In genomic region chr11:130894322-130895025, GRCh38 we compare ENCODE assay signal across 8 cellular contexts. TPM values are rescaled to one million over a fixed set of nuclear protein-coding genes. Genes with fewer than 3 reads are reported as not detected.
A peak's percentile ranks its signal among the peaks of the same experiment; 100 is the strongest.
DNase-seq lines count a peak whose midpoint lies in the region; ATAC-seq, FAIRE-seq and TF ChIP-seq lines count a peak whose summit lies in the region.

No MANE protein-coding gene starts in this region.

- H3K36me3 Mint-ChIP-seq in osteocyte (ENCODE audit: unreplicated experiment): peaks cover 37% of the 10 kb centered on the region

- H3K9me3 ChIP-seq in DND-41 (ENCODE audit: insufficient read depth, low read length, severe bottlenecking): no peaks in the 10 kb centered on the region

- H3K9me3 Mint-ChIP-seq in osteocyte (ENCODE audit: unreplicated experiment): no peaks in the 10 kb centered on the region

- H3K27ac Mint-ChIP-seq in osteocyte (ENCODE audit: unreplicated experiment): no peak overlapping the region

- ATAC-seq in DND-41 (ENCODE audit: insufficient read depth, low read depth) (peak; percentile 94), GM21723 (IDR thresholded peaks at IDR 0.05; ENCODE audit: unreplicated experiment) (peak; percentile 97)

- no peak overlapping the region for H3K4me3 ChIP-seq in DND-41 (ENCODE audit: low read depth in 1 of 2, low read length in 2 of 2)

- H3K9ac ChIP-seq in DND-41 (ENCODE audit: low read depth, low read length): no peak overlapping the region

- H3K4me3 Mint-ChIP-seq in osteocyte (ENCODE audit: unreplicated experiment): no peak overlapping the region

- H4K20me1 ChIP-seq in DND-41 (ENCODE audit: insufficient read depth, low read length): 0 out of 2 replicates have a peak, but pooled peaks cover 7% of the 10 kb centered on the region

- H3K4me1 Mint-ChIP-seq in osteocyte (ENCODE audit: unreplicated experiment): peaks cover 4% of the 10 kb centered on the region

- no peak overlapping the region for H3K27ac ChIP-seq in DND-41 (ENCODE audit: low read length)

- no peak for FAIRE-seq in urothelium cell line (lab: Jason Lieb, UNC)

- H3K27me3 Mint-ChIP-seq in osteocyte (ENCODE audit: unreplicated experiment): no peaks in the 10 kb centered on the region

- TF ChIP-seq CTCF in DND-41 (IDR thresholded peaks at IDR 0.05; ENCODE audit: borderline replicate concordance, extremely low read depth, low read length, poor library complexity, severe bottlenecking): peak; percentile 91
- peak; percentile 93 for TF ChIP-seq CTCF in LNCAP (IDR thresholded peaks at IDR 0.05)
- peak; percentile 96 for TF ChIP-seq CTCF in osteocyte (IDR thresholded peaks at IDR 0.05)

- H2AFZ ChIP-seq in DND-41 (ENCODE audit: low read depth, low read length): no peak overlapping the region

- H3K4me1 ChIP-seq in DND-41 (ENCODE audit: insufficient read depth, low read length): no peaks in the 10 kb centered on the region

- H3K79me2 ChIP-seq in DND-41 (ENCODE audit: insufficient read depth, low read length): no peaks in the 10 kb centered on the region

- H3K27me3 ChIP-seq in DND-41 (ENCODE audit: insufficient read depth, low read length, poor library complexity): no peaks in the 10 kb centered on the region

- peak; percentile 67 for DNase-seq in DND-41
- peak; percentile 55 to 61 for DNase-seq in SHP77 (lab: John Stamatoyannopoulos, UW)
- peak; percentile 18 for DNase-seq in activated gamma-delta T cell treated with anti-CD3 and anti-CD28 coated beads, Interleukin-2, amount 50 U/mL, for 16 hours (ENCODE audit: low read depth)
- peak; percentile 84 for DNase-seq in globus pallidus (ENCODE audit: low spot score)
- peak; percentile 87 for DNase-seq in osteocyte (ENCODE audit: extremely low spot score, unreplicated experiment)
- DNase-seq in urothelium cell line (ENCODE audit: low spot score): peak; percentile 44

- H3K4me2 ChIP-seq in DND-41 (ENCODE audit: insufficient read depth, low read length): no peak overlapping the region

- H3K36me3 ChIP-seq in DND-41 (ENCODE audit: insufficient read depth, low read length): peaks cover 88% of the 10 kb centered on the region

RNA-seq across cellular contexts. Expression of gene SNX19, which starts 21.8 kb away (rescaled TPM):
- total RNA-seq in osteocyte: 68.4 and 71.1 TPM in 2 replicates

Comparison
In these comparisons a context has a peak if more than half of its experiments do, and no peak if none do; other contexts are left out.
1. DNase-seq: peak in every context shown above with its lines; median percentile 87 in osteocyte; 84 in globus pallidus; 67 in DND-41; 58 in SHP77; 44 in urothelium cell line; 18 in activated gamma-delta T cell treated with anti-CD3 and anti-CD28 coated beads, Interleukin-2, amount 50 U/mL, for 16 hours.